In the genomic region with DNA sequence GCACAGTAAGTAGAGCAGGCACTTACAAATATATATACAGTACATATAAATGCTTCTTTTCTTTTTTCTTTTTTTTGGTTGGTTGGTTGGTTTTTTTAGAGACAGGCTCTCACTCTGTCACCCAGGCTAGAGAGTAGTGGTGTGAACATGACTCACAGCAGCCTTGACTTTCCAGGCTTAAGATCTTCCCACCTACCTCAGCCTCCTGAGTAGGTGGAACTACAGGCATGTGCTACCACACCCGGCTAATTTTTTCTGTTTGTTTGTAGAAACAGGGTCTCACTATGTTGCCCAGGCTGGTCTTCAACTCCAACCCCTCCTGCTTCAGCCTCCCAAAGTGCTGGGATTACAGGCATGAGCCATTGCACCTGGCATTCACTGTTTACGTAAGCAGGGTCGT, we compare ENCODE assay signal across 8 cellular contexts. TPM values are rescaled to one million over a fixed set of nuclear protein-coding genes. Genes with fewer than 3 reads are reported as not detected.
A peak's percentile ranks its signal among the peaks of the same experiment; 100 is the strongest.
DNase-seq lines count a peak whose midpoint lies in the region; ATAC-seq, FAIRE-seq and TF ChIP-seq lines count a peak whose summit lies in the region.
"Not testable (repeated sequence)": the region's sequence is repeated elsewhere in the genome, so short reads cannot be mapped to it uniquely, and the experiment has no call there.

No MANE protein-coding gene starts in this region.

- peaks cover 11% of the 10 kb centered on the region for H3K36me3 Mint-ChIP-seq in CD4-positive, CD25-positive, alpha-beta regulatory T cell
- H3K36me3 Mint-ChIP-seq in activated naive CD8-positive, alpha-beta T cell treated with anti-CD3 and anti-CD28 coated beads for 36 hours, result peaks cover 29% of the 10 kb centered on the region

- peaks cover 11 to 31% (median 22%) of the 10 kb centered on the region in 4 donors for H3K4me1 Mint-ChIP-seq in CD4-positive, CD25-positive, alpha-beta regulatory T cell
- H3K4me1 Mint-ChIP-seq in activated naive CD8-positive, alpha-beta T cell treated with anti-CD3 and anti-CD28 coated beads for 36 hours, result peaks cover 42% of the 10 kb centered on the region

- H3K27ac Mint-ChIP-seq in CD4-positive, CD25-positive, alpha-beta regulatory T cell; activated naive CD8-positive, alpha-beta T cell treated with anti-CD3 and anti-CD28 coated beads for 36 hours: not testable (repeated sequence)

- H3K27ac ChIP-seq in CD4-positive, CD25-positive, alpha-beta regulatory T cell (ENCODE audit: insufficient read depth, low read length, poor library complexity, severe bottlenecking), result not testable (repeated sequence)

- H3K4me3 Mint-ChIP-seq in CD4-positive, CD25-positive, alpha-beta regulatory T cell, result peak overlapping the region in 3 of 4 donors; percentile 26 to 51 (median 50)
- H3K4me3 Mint-ChIP-seq in activated naive CD8-positive, alpha-beta T cell treated with anti-CD3 and anti-CD28 coated beads for 36 hours, result peak overlapping the region; percentile 7

- H3K36me3 ChIP-seq in CD4-positive, CD25-positive, alpha-beta regulatory T cell (ENCODE audit: control insufficient read depth, insufficient read depth, low read length), result not testable (repeated sequence)

- H3K4me3 ChIP-seq in CD4-positive, CD25-positive, alpha-beta regulatory T cell (ENCODE audit: low read depth, low read length); epithelial cell of esophagus (ENCODE audit: low read length): not testable (repeated sequence)

- ATAC-seq in CD4-positive, CD25-positive, alpha-beta regulatory T cell (ENCODE audit: low read depth in 2 of 2), result not testable (repeated sequence)

- H3K27me3 ChIP-seq in CD4-positive, CD25-positive, alpha-beta regulatory T cell (ENCODE audit: control insufficient read depth, insufficient read depth, low read length), result not testable (repeated sequence)

- FAIRE-seq in RCC 7860 (lab: Jason Lieb, UNC), result peak; percentile 50

- not testable (repeated sequence) for H3K9me3 ChIP-seq in CD4-positive, CD25-positive, alpha-beta regulatory T cell (ENCODE audit: control insufficient read depth in 2 of 2, low read length in 2 of 2)

- not testable (repeated sequence) for H3K9me3 Mint-ChIP-seq in CD4-positive, CD25-positive, alpha-beta regulatory T cell; activated naive CD8-positive, alpha-beta T cell treated with anti-CD3 and anti-CD28 coated beads for 36 hours

- H3K4me1 ChIP-seq in CD4-positive, CD25-positive, alpha-beta regulatory T cell (ENCODE audit: control insufficient read depth, insufficient read depth, low read length, poor library complexity, severe bottlenecking), result peaks cover 30% of the 10 kb centered on the region

- H3K27me3 Mint-ChIP-seq in CD4-positive, CD25-positive, alpha-beta regulatory T cell, result peaks cover 25% of the 10 kb centered on the region
- H3K27me3 Mint-ChIP-seq in activated naive CD8-positive, alpha-beta T cell treated with anti-CD3 and anti-CD28 coated beads for 36 hours, result peaks cover 17% of the 10 kb centered on the region

- DNase-seq in CD4-positive, CD25-positive, alpha-beta regulatory T cell, result not testable (repeated sequence)
- DNase-seq in HK-2 (ENCODE audit: unreplicated experiment) (peak; percentile 18), RCC 7860 (ENCODE audit: low spot score) (peak; percentile 51), activated T-cell treated with anti-CD3 and anti-CD28 coated beads for 24 hours (ENCODE audit: low read depth) (peak; percentile 32), epithelial cell of esophagus (ENCODE audit: low read depth) (peak; percentile 78), kidney glomerular epithelial cell (lab: John Stamatoyannopoulos, UW) (peak; percentile 35)
- peak; percentile 50 for DNase-seq in activated naive CD8-positive, alpha-beta T cell treated with anti-CD3 and anti-CD28 coated beads for 36 hours
- peak; percentile 41 for DNase-seq in stimulated activated CD4-positive, alpha-beta T cell treated with anti-CD3 and anti-CD28 coated beads, Interleukin-2, amount 100 ng/mL, for 4 hours (ENCODE audit: low read depth)

- not testable (repeated sequence) for TF ChIP-seq CTCF in epithelial cell of esophagus (IDR thresholded peaks at IDR 0.05; ENCODE audit: insufficient read depth, low read depth, low read length, missing control alignments)

RNA-seq across cellular contexts. Expression of a gene that starts 2.6 kb away (rescaled TPM):
- total RNA-seq in CD4-positive, CD25-positive, alpha-beta regulatory T cell, result 813 TPM
- 100 to 1,000 TPM; 624 to 811 (median 766) TPM for polyA plus RNA-seq in CD4-positive, CD25-positive, alpha-beta regulatory T cell
- total RNA-seq in activated naive CD8-positive, alpha-beta T cell treated with anti-CD3 and anti-CD28 coated beads for 36 hours, result 1,000 to 10,000 TPM; 4,728 to 4,890 TPM

RNA-seq across cellular contexts. Expression of a gene that starts 34.4 kb away (rescaled TPM):
- total RNA-seq in CD4-positive, CD25-positive, alpha-beta regulatory T cell, result 0.57 TPM
- under 1 TPM in 1 of 4 donors, not detected in 3; 0.18 TPM for polyA plus RNA-seq in CD4-positive, CD25-positive, alpha-beta regulatory T cell
- under 1 TPM; 0.21 to 0.28 TPM for total RNA-seq in activated naive CD8-positive, alpha-beta T cell treated with anti-CD3 and anti-CD28 coated beads for 36 hours
